23 cellular contexts compared by ENCODE assay signal in genomic region chr22:46865052-46865434, GRCh38.
DNase-seq lines count a peak whose midpoint lies in the region; ATAC-seq and TF ChIP-seq lines count a peak whose summit lies in the region.
"Had no signal": no experiment of that assay in that cellular context is flagged by ENCODE, and none has a peak within 500 bp of the region (broad histone marks: within the 10 kb centered on the region; RNA-seq: fewer than 3 reads in every experiment).

No MANE protein-coding gene starts in this region.

- H3K9me3 ChIP-seq in endodermal cell (ENCODE audit: control insufficient read depth, low read length) (no peaks in the 10 kb centered on the region), sigmoid colon (no peaks in the 10 kb centered on the region)
- H3K9me3 ChIP-seq: A549, SJCRH30 had no signal

- H3K36me3 ChIP-seq in endodermal cell (ENCODE audit: control insufficient read depth, insufficient read depth, low read length) (peaks cover 17% of the 10 kb centered on the region), sigmoid colon (no peaks in the 10 kb centered on the region)
- H3K36me3 ChIP-seq: SJCRH30 had no signal

- H3K4me1 ChIP-seq in endodermal cell (ENCODE audit: control insufficient read depth, insufficient read depth, low read length) (no peaks in the 10 kb centered on the region), sigmoid colon (no peaks in the 10 kb centered on the region)
- H3K4me1 ChIP-seq: A549, SJCRH30 had no signal

- H3K4me3 Mint-ChIP-seq in endodermal cell (no peak overlapping the region), naive B cell (peak overlapping the region in 1 of 8 donors; percentile 16)
- H3K4me3 Mint-ChIP-seq in activated CD4-positive, alpha-beta T cell treated with anti-CD3 and anti-CD28 coated beads for 36 hours, result no peak overlapping the region
- H3K4me3 Mint-ChIP-seq: B cell, CD14-positive monocyte, HFFc6 had no signal

- CTCF ChIA-PET in activated CD4-positive, alpha-beta T cell treated with anti-CD3 and anti-CD28 coated beads for 36 hours (lab: Charles Lee), result no interaction called here

- peaks cover 11% of the 10 kb centered on the region for H3K4me1 Mint-ChIP-seq in endodermal cell
- H3K4me1 Mint-ChIP-seq in naive B cell, result peaks cover 43 to 57% (median 56%) of the 10 kb centered on the region in 3 donors
- H3K4me1 Mint-ChIP-seq in activated CD4-positive, alpha-beta T cell treated with anti-CD3 and anti-CD28 coated beads for 36 hours, result no peaks in the 10 kb centered on the region

- no peak overlapping the region for H3K9ac ChIP-seq in endodermal cell (ENCODE audit: extremely low read depth, low read length, poor library complexity, severe bottlenecking)

- ATAC-seq in naive B cell (ENCODE audit: low read depth in 2 of 2) (no peak), GM19452 (IDR thresholded peaks at IDR 0.05; ENCODE audit: unreplicated experiment) (no peak)
- no peak for ATAC-seq in activated CD4-positive, alpha-beta T cell treated with anti-CD3 and anti-CD28 coated beads for 36 hours
- ATAC-seq: A549, GM12878, K562 had no signal

- H3K4me3 ChIP-seq in endodermal cell (ENCODE audit: low read length), result no peak overlapping the region
- no peak overlapping the region for H3K4me3 ChIP-seq in sigmoid colon
- H3K4me3 ChIP-seq: A549, GM12878, K562, SJCRH30 had no signal

- intact Hi-C loops in sigmoid colon (cut with DNase I), result no loop called here
- intact Hi-C loops in activated CD4-positive, alpha-beta T cell treated with anti-CD3 and anti-CD28 coated beads for 36 hours (cut with DNase I, micrococcal nuclease), result no loop called here

- H3K36me3 Mint-ChIP-seq in endodermal cell (ENCODE audit: low read depth), result peaks cover 21% of the 10 kb centered on the region
- H3K36me3 Mint-ChIP-seq in naive B cell, result peaks cover 10 to 32% of the 10 kb centered on the region in 2 donors
- peaks cover 55% of the 10 kb centered on the region for H3K36me3 Mint-ChIP-seq in activated CD4-positive, alpha-beta T cell treated with anti-CD3 and anti-CD28 coated beads for 36 hours (ENCODE audit: low read depth)

- TF ChIP-seq POLR2A in sigmoid colon (IDR thresholded peaks at IDR 0.05), result no peak

- H3K27ac ChIP-seq in endodermal cell (ENCODE audit: low read depth, low read length), result no peak overlapping the region
- no peak overlapping the region for H3K27ac ChIP-seq in sigmoid colon
- H3K27ac ChIP-seq: A549, SJCRH30 had no signal

- WGBS in endodermal cell (ENCODE audit: insufficient coverage in 1 of 2, insufficient read length in 1 of 2), 2 experiments, result 93 to 100% methylated on average over 1 to 3 of the region's 3 CpGs
- 53 to 88% methylated on average over 3 of the region's 3 CpGs for WGBS in sigmoid colon, 2 donors

- H3K9me3 Mint-ChIP-seq in endodermal cell, result no peaks in the 10 kb centered on the region
- H3K9me3 Mint-ChIP-seq in naive B cell, result peaks cover 0 to 5% (median 0%) of the 10 kb centered on the region in 7 donors
- peaks cover 7% of the 10 kb centered on the region for H3K9me3 Mint-ChIP-seq in activated CD4-positive, alpha-beta T cell treated with anti-CD3 and anti-CD28 coated beads for 36 hours (ENCODE audit: low read depth)
- H3K9me3 Mint-ChIP-seq: HFFc6 had no signal

- H3K27me3 Mint-ChIP-seq in endodermal cell (ENCODE audit: insufficient read depth) (no peaks in the 10 kb centered on the region), naive B cell (no peaks in the 10 kb centered on the region)
- no peaks in the 10 kb centered on the region for H3K27me3 Mint-ChIP-seq in activated CD4-positive, alpha-beta T cell treated with anti-CD3 and anti-CD28 coated beads for 36 hours
- H3K27me3 Mint-ChIP-seq: B cell had no signal

- no peaks in the 10 kb centered on the region for H3K27me3 ChIP-seq in endodermal cell (ENCODE audit: control insufficient read depth, insufficient read depth, low read length, poor library complexity, severe bottlenecking)
- no peaks in the 10 kb centered on the region for H3K27me3 ChIP-seq in sigmoid colon
- H3K27me3 ChIP-seq: SJCRH30 had no signal

- TF ChIP-seq CTCF in endodermal cell (conservative IDR thresholded peaks at IDR 0.05), result no peak
- TF ChIP-seq CTCF in sigmoid colon (IDR thresholded peaks at IDR 0.05), result no peak

- peak; percentile 69 for DNase-seq in COR-L47 (lab: John Stamatoyannopoulos, UW)
- DNase-seq in NCI-H345 treated with DMSO at 0.1 percent for 48 hours (lab: John Stamatoyannopoulos, UW; ENCODE audit: unreplicated experiment), result peak; percentile 20
- peak; percentile 19 for DNase-seq in endodermal cell
- DNase-seq in naive B cell, result no peak
- DNase-seq in sigmoid colon, result no peak
- DNase-seq in activated gamma-delta T cell (lab: John Stamatoyannopoulos, UW), result no peak
- no peak for DNase-seq in activated CD4-positive, alpha-beta T cell treated with anti-CD3 and anti-CD28 coated beads for 36 hours
- DNase-seq: DMS79 treated with DMSO at 0.1 percent for 48 hours, H7, HFFc6, MM.1S, NCI-H1048, NCI-H1694, NCI-H2081, NCI-H82, OCI-M1, SJCRH30 had no signal

- POLR2A ChIA-PET in activated CD4-positive, alpha-beta T cell treated with anti-CD3 and anti-CD28 coated beads for 36 hours (lab: Charles Lee), result no interaction called here

- TF ChIP-seq EP300 in sigmoid colon (IDR thresholded peaks at IDR 0.05), result no peak

- H3K27ac Mint-ChIP-seq in endodermal cell (no peak overlapping the region), naive B cell (peak overlapping the region; percentile 28 to 86 (median 60))
- no peak overlapping the region for H3K27ac Mint-ChIP-seq in activated CD4-positive, alpha-beta T cell treated with anti-CD3 and anti-CD28 coated beads for 36 hours
- H3K27ac Mint-ChIP-seq: B cell, HFFc6 had no signal

Comparison
In these comparisons a context has a peak if more than half of its experiments do, and no peak if none do; other contexts are left out.
1. DNase-seq: peak in COR-L47 (single experiment), NCI-H345 treated with DMSO at 0.1 percent for 48 hours (single experiment) and endodermal cell (single experiment); none in naive B cell (single experiment), sigmoid colon (single experiment), activated gamma-delta T cell (single experiment) and activated CD4-positive, alpha-beta T cell treated with anti-CD3 and anti-CD28 coated beads for 36 hours (single experiment).
2. H3K27ac Mint-ChIP-seq: peak in naive B cell (6 of 6); none in endodermal cell (single experiment) and activated CD4-positive, alpha-beta T cell treated with anti-CD3 and anti-CD28 coated beads for 36 hours (single experiment).